Comparison of ENCODE assay signal across 1 cellular context in the genomic region with DNA sequence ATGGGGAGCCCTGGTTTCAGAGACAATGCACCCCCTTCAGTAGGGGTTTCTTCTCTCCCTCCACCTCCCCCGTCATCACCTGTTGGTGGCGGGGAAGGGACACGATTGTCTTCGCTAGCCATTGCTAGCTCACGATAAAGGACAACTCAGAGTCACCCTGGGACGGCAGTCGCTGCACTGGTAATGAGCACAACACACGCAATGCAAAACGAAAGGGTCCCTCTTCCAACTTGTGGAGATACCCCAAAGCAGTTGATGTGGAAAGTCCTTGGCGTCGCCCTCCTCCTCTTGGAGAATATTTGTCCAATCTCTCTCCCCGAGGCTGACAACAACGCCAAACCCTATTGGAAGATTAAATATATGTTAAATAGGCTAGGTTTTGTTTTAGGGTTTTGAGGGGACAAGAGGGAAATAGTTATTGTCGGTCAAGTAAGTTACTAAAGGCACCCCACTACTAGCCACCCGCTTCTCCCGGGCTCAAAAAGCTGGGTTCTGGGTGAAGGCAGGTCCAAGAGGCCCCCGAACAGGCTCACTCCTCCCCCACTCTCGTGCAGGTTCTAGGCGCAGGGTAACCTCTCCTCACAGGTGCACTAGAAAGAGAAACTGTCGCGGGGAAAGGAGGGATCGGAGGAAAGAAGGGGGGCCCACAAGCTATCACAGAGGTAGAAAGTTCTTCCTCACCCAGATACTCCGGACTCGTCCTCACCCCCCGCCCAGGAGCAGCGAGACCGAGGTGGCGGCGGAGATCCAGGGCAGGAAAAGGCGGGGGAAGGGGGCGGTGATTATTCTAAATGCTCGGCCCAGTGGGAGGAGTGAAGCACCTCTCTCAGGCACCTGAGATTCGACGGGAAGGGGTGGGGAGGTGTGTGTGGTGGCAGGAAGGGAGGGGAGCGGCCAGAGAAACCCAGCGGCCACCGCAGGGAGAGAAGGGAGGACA.
TF ChIP-seq lines count a peak whose summit lies in the region.

A gene with protein sequence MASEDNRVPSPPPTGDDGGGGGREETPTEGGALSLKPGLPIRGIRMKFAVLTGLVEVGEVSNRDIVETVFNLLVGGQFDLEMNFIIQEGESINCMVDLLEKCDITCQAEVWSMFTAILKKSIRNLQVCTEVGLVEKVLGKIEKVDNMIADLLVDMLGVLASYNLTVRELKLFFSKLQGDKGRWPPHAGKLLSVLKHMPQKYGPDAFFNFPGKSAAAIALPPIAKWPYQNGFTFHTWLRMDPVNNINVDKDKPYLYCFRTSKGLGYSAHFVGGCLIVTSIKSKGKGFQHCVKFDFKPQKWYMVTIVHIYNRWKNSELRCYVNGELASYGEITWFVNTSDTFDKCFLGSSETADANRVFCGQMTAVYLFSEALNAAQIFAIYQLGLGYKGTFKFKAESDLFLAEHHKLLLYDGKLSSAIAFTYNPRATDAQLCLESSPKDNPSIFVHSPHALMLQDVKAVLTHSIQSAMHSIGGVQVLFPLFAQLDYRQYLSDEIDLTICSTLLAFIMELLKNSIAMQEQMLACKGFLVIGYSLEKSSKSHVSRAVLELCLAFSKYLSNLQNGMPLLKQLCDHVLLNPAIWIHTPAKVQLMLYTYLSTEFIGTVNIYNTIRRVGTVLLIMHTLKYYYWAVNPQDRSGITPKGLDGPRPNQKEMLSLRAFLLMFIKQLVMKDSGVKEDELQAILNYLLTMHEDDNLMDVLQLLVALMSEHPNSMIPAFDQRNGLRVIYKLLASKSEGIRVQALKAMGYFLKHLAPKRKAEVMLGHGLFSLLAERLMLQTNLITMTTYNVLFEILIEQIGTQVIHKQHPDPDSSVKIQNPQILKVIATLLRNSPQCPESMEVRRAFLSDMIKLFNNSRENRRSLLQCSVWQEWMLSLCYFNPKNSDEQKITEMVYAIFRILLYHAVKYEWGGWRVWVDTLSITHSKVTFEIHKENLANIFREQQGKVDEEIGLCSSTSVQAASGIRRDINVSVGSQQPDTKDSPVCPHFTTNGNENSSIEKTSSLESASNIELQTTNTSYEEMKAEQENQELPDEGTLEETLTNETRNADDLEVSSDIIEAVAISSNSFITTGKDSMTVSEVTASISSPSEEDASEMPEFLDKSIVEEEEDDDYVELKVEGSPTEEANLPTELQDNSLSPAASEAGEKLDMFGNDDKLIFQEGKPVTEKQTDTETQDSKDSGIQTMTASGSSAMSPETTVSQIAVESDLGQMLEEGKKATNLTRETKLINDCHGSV (N-terminal part only) (minus strand): TSS at position 764 of the 937 bp plus-strand sequence. CDS start 642 bp downstream, at position 122.

TF ChIP-seq in K562, 482 proteins besides CTCF, POLR2A, EP300 and RAD21 (continued from another document and continues in another):
- TF ChIP-seq BHLHE40 (IDR thresholded peaks at IDR 0.05; ENCODE audit: low read length) (peak; percentile 68), ZBTB7A (IDR thresholded peaks at IDR 0.05; ENCODE audit: borderline replicate concordance, control insufficient read depth, low read depth, low read length) (peak; percentile 44; the same call in 1 of the 2 replicates), EHMT2 (IDR thresholded peaks at IDR 0.05) (peak; percentile 66; the same call in 1 of the 2 replicates), MYC (IDR thresholded peaks at IDR 0.05; ENCODE audit: low read depth, low read length) (peak; percentile 13; the same call in 1 of the 2 replicates), MYC (CRISPR knock-in tag; IDR thresholded peaks at IDR 0.05; ENCODE audit: borderline replicate concordance, low read depth) (0 out of 2 replicates have a peak, but pooled peaks have one; percentile 30), MTA3 (IDR thresholded peaks at IDR 0.05; ENCODE audit: borderline replicate concordance) (peak; percentile 22; the same call in 1 of the 2 replicates), GTF2E2 (tag; IDR thresholded peaks at IDR 0.05) (peak; percentile 39; the same call in 1 of the 2 replicates), PHF21A (IDR thresholded peaks at IDR 0.05; ENCODE audit: borderline replicate concordance, low read depth) (0 out of 2 replicates have a peak, but pooled peaks have one; percentile 30), ELF4 (CRISPR knock-in tag; IDR thresholded peaks at IDR 0.05) (0 out of 2 replicates have a peak, but pooled peaks have one; percentile 24), L3MBTL2 (IDR thresholded peaks at IDR 0.05) (0 out of 2 replicates have a peak, but pooled peaks have one; percentile 19), SP1 (CRISPR knock-in tag; IDR thresholded peaks at IDR 0.05) (peak; percentile 2; the same call in 1 of the 2 replicates), CREM (IDR thresholded peaks at IDR 0.05; ENCODE audit: low read depth) (peak; percentile 75), ATF7 (IDR thresholded peaks at IDR 0.05) (peak; percentile 7; the same call in 1 of the 2 replicates), POLR2H (tag; IDR thresholded peaks at IDR 0.05; ENCODE audit: low read depth) (0 out of 2 replicates have a peak, but pooled peaks have one; percentile 11), TBP (optimal IDR thresholded peaks at IDR 0.05; ENCODE audit: low read depth, low read length) (peak; percentile 49), TAF1 (IDR thresholded peaks at IDR 0.05; ENCODE audit: control insufficient read depth, extremely low read depth, insufficient read depth, low read length, severe bottlenecking) (peak; percentile 37), CREB1 (IDR thresholded peaks at IDR 0.05) (0 out of 2 replicates have a peak, but pooled peaks have one; percentile 34), CREB1 (CRISPR knock-in tag; IDR thresholded peaks at IDR 0.05) (no peak), RBBP5 (IDR thresholded peaks at IDR 0.05; ENCODE audit: borderline replicate concordance, insufficient read depth, low read length, poor library complexity, severe bottlenecking) (no peak), XRCC5 (IDR thresholded peaks at IDR 0.05; ENCODE audit: low read depth, low read length) (0 out of 2 replicates have a peak, but pooled peaks have one; percentile 22), LEF1 (IDR thresholded peaks at IDR 0.05) (peak; percentile 18; the same call in 1 of the 2 replicates), FOXA3 (CRISPR knock-in tag; conservative IDR thresholded peaks at IDR 0.05 in 1 of 2, IDR thresholded peaks at IDR 0.05 in 1 of 2) (0 out of 4 replicates have a peak, but pooled peaks of 1 of the 2 experiments have one; percentile 17), EGR1 (conservative IDR thresholded peaks at IDR 0.05) (peak; percentile 52), SMAD4 (CRISPR knock-in tag; conservative IDR thresholded peaks at IDR 0.05) (peak; percentile 27; the same call in 1 of the 2 replicates), POLR2G (IDR thresholded peaks at IDR 0.05; ENCODE audit: low read depth, low read length) (no peak), ARNT (IDR thresholded peaks at IDR 0.05) (peak in 1 of 2 experiments; percentile 43; a peak in 1 of 4 replicates), CTBP1 (IDR thresholded peaks at IDR 0.05; ENCODE audit: borderline replicate concordance) (0 out of 2 replicates have a peak, but pooled peaks have one; percentile 14), POLR2AphosphoS5 (IDR thresholded peaks at IDR 0.05; ENCODE audit: control insufficient read depth, insufficient read depth, low read depth, low read length) (peak; percentile 45), HDAC2 (IDR thresholded peaks at IDR 0.05) (peak; percentile 39; the same call in 1 of the 2 replicates), SOX6 (IDR thresholded peaks at IDR 0.05) (peak; percentile 41; the same call in 1 of the 2 replicates), ZNF134 (CRISPR knock-in tag; conservative IDR thresholded peaks at IDR 0.05) (0 out of 2 replicates have a peak, but pooled peaks have one; percentile 24), NFYB (IDR thresholded peaks at IDR 0.05; ENCODE audit: extremely low read depth, insufficient read length) (peak; percentile 30), POLR2B (IDR thresholded peaks at IDR 0.05; ENCODE audit: low read depth, partially characterized antibody) (peak; percentile 70), BRD9 (IDR thresholded peaks at IDR 0.05; ENCODE audit: low read depth, partially characterized antibody) (peak; percentile 63)
- TF ChIP-seq, protein P1, sequence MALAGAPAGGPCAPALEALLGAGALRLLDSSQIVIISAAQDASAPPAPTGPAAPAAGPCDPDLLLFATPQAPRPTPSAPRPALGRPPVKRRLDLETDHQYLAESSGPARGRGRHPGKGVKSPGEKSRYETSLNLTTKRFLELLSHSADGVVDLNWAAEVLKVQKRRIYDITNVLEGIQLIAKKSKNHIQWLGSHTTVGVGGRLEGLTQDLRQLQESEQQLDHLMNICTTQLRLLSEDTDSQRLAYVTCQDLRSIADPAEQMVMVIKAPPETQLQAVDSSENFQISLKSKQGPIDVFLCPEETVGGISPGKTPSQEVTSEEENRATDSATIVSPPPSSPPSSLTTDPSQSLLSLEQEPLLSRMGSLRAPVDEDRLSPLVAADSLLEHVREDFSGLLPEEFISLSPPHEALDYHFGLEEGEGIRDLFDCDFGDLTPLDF (CRISPR knock-in tag; IDR thresholded peaks at IDR 0.05), result no peak
- TF ChIP-seq, protein P2, sequence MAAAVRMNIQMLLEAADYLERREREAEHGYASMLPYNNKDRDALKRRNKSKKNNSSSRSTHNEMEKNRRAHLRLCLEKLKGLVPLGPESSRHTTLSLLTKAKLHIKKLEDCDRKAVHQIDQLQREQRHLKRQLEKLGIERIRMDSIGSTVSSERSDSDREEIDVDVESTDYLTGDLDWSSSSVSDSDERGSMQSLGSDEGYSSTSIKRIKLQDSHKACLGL (CRISPR knock-in tag; IDR thresholded peaks at IDR 0.05; ENCODE audit: borderline replicate concordance, poor library complexity, severe bottlenecking), result no peak
- TF ChIP-seq, protein P3, sequence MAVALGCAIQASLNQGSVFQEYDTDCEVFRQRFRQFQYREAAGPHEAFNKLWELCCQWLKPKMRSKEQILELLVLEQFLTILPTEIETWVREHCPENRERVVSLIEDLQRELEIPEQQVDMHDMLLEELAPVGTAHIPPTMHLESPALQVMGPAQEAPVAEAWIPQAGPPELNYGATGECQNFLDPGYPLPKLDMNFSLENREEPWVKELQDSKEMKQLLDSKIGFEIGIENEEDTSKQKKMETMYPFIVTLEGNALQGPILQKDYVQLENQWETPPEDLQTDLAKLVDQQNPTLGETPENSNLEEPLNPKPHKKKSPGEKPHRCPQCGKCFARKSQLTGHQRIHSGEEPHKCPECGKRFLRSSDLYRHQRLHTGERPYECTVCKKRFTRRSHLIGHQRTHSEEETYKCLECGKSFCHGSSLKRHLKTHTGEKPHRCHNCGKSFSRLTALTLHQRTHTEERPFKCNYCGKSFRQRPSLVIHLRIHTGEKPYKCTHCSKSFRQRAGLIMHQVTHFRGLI (CRISPR knock-in tag; IDR thresholded peaks at IDR 0.05), result no peak
- TF ChIP-seq, protein P4, sequence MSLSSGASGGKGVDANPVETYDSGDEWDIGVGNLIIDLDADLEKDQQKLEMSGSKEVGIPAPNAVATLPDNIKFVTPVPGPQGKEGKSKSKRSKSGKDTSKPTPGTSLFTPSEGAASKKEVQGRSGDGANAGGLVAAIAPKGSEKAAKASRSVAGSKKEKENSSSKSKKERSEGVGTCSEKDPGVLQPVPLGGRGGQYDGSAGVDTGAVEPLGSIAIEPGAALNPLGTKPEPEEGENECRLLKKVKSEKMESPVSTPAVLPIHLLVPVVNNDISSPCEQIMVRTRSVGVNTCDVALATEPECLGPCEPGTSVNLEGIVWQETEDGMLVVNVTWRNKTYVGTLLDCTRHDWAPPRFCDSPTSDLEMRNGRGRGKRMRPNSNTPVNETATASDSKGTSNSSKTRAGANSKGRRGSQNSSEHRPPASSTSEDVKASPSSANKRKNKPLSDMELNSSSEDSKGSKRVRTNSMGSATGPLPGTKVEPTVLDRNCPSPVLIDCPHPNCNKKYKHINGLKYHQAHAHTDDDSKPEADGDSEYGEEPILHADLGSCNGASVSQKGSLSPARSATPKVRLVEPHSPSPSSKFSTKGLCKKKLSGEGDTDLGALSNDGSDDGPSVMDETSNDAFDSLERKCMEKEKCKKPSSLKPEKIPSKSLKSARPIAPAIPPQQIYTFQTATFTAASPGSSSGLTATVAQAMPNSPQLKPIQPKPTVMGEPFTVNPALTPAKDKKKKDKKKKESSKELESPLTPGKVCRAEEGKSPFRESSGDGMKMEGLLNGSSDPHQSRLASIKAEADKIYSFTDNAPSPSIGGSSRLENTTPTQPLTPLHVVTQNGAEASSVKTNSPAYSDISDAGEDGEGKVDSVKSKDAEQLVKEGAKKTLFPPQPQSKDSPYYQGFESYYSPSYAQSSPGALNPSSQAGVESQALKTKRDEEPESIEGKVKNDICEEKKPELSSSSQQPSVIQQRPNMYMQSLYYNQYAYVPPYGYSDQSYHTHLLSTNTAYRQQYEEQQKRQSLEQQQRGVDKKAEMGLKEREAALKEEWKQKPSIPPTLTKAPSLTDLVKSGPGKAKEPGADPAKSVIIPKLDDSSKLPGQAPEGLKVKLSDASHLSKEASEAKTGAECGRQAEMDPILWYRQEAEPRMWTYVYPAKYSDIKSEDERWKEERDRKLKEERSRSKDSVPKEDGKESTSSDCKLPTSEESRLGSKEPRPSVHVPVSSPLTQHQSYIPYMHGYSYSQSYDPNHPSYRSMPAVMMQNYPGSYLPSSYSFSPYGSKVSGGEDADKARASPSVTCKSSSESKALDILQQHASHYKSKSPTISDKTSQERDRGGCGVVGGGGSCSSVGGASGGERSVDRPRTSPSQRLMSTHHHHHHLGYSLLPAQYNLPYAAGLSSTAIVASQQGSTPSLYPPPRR (CRISPR knock-in tag; IDR thresholded peaks at IDR 0.05; ENCODE audit: borderline replicate concordance), result no peak
- TF ChIP-seq, protein P5, sequence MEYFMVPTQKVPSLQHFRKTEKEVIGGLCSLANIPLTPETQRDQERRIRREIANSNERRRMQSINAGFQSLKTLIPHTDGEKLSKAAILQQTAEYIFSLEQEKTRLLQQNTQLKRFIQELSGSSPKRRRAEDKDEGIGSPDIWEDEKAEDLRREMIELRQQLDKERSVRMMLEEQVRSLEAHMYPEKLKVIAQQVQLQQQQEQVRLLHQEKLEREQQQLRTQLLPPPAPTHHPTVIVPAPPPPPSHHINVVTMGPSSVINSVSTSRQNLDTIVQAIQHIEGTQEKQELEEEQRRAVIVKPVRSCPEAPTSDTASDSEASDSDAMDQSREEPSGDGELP (CRISPR knock-in tag; IDR thresholded peaks at IDR 0.05; ENCODE audit: borderline replicate concordance), result peak; percentile 53
- TF ChIP-seq, protein P6, sequence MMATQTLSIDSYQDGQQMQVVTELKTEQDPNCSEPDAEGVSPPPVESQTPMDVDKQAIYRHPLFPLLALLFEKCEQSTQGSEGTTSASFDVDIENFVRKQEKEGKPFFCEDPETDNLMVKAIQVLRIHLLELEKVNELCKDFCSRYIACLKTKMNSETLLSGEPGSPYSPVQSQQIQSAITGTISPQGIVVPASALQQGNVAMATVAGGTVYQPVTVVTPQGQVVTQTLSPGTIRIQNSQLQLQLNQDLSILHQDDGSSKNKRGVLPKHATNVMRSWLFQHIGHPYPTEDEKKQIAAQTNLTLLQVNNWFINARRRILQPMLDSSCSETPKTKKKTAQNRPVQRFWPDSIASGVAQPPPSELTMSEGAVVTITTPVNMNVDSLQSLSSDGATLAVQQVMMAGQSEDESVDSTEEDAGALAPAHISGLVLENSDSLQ (IDR thresholded peaks at IDR 0.05), result peak; percentile 5; the same call in 1 of the 2 replicates
- TF ChIP-seq, protein P7, sequence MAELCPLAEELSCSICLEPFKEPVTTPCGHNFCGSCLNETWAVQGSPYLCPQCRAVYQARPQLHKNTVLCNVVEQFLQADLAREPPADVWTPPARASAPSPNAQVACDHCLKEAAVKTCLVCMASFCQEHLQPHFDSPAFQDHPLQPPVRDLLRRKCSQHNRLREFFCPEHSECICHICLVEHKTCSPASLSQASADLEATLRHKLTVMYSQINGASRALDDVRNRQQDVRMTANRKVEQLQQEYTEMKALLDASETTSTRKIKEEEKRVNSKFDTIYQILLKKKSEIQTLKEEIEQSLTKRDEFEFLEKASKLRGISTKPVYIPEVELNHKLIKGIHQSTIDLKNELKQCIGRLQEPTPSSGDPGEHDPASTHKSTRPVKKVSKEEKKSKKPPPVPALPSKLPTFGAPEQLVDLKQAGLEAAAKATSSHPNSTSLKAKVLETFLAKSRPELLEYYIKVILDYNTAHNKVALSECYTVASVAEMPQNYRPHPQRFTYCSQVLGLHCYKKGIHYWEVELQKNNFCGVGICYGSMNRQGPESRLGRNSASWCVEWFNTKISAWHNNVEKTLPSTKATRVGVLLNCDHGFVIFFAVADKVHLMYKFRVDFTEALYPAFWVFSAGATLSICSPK (IDR thresholded peaks at IDR 0.05; ENCODE audit: borderline replicate concordance), result no peak
